1 cellular context compared by ENCODE assay signal in the genomic region with DNA sequence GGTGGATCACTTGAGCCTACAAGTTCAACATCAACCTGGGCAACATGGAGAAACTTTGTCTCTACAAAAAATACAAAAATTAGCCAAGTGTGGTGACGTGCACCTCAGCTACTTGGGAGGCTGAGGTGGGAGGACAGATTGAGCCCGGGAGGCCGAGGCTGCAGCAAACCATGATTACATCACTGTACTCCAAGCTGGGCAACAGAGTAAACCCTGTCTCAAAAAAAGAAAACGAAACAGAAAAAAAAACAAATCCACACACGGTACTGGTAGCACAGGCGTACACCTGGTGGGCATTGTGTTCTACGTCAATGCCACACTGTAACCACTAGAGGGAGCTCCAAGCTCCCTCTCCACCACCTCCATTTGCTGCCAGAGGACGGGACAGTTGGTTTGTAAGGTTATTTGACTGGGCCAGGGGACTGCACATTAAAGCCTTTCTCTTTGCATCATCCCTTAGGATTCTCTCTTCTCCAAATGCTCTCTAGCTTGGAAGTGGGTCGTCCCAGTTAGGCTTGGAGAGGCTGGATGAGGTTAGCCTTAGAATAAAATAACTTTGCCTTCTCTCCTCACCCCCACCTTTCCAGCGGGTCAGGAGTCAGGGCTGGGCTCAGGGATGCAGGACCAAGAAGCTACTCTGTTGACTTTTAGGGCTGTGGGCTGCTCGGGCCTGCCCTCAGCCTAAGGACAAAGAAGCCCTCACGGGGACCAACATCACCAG.
TF ChIP-seq lines count a peak whose summit lies in the region.

No MANE protein-coding gene starts in this region.

TF ChIP-seq in endothelial cell of umbilical vein, 7 proteins besides CTCF, POLR2A, EP300 and RAD21:
- no peak for TF ChIP-seq JUN (IDR thresholded peaks at IDR 0.05; ENCODE audit: borderline replicate concordance, insufficient read depth, insufficient read length, low read depth)
- TF ChIP-seq POLR2AphosphoS5 (IDR thresholded peaks at IDR 0.05; ENCODE audit: insufficient read depth, low read depth, low read length) = no peak
